9 cellular contexts compared by ENCODE assay signal in the genomic region with DNA sequence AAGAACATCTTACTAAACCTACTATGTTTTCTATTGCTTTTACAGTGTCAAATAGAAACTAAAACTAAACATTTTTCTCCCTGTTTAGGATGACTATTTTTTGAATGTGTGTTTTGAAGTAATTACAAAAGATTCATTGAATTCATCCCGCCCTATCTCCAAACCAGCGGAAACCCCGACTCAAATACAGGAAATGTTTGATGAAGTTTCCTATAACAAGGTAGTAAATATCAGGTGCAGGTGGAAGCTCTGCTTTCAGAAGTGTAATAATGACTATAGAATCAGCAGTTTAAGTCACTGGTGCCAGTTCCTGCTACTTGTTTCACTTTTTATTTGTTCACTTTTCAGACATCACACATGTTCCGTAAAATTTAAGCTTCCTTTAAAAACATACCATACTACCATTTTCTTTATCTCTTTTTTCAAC.
DNase-seq lines count a peak whose midpoint lies in the region; ATAC-seq, FAIRE-seq and TF ChIP-seq lines count a peak whose summit lies in the region.
"Had no signal": no experiment of that assay in that cellular context is flagged by ENCODE, and none has a peak within 500 bp of the region (broad histone marks: within the 10 kb centered on the region; RNA-seq: fewer than 3 reads in every experiment).

No MANE protein-coding gene starts in this region.

- H3K36me3 ChIP-seq in mucosa of rectum (ENCODE audit: control insufficient read depth in 2 of 2, insufficient read depth in 2 of 2, low read length in 2 of 2): peaks cover 32 to 40% of the 10 kb centered on the region in 2 donors

- no peak for FAIRE-seq in H54 (lab: Jason Lieb, UNC)

- H3K9me3 ChIP-seq in mucosa of rectum (ENCODE audit: control insufficient read depth in 2 of 2, low read length in 2 of 2): no peaks in the 10 kb centered on the region

- ATAC-seq in GM18520 (IDR thresholded peaks at IDR 0.05; ENCODE audit: unreplicated experiment) (peak; percentile 56), GM21786 (IDR thresholded peaks at IDR 0.05; ENCODE audit: unreplicated experiment) (peak; percentile 82)

- TF ChIP-seq POLR2A in H54 (IDR thresholded peaks at IDR 0.05; ENCODE audit: low read depth, low read length): no peak

- DNase-seq in NAMALWA (ENCODE audit: low spot score) (peak; percentile 56), GF-D8 (lab: John Stamatoyannopoulos, UW) (no peak), NCI-H1436 (lab: John Stamatoyannopoulos, UW) (no peak), kidney glomerular epithelial cell (lab: John Stamatoyannopoulos, UW) (no peak), H54 (ENCODE audit: insufficient read length, low spot score) (no peak)
- DNase-seq: NCI-H446 treated with DMSO at 0.1 percent for 48 hours had no signal

- peak overlapping the region in 1 of 2 donors; percentile 38 for H3K27ac ChIP-seq in mucosa of rectum (ENCODE audit: low read depth in 2 of 2, low read length in 2 of 2)

- H3K4me1 ChIP-seq in mucosa of rectum (ENCODE audit: control insufficient read depth in 2 of 2, insufficient read depth in 2 of 2, low read length in 2 of 2): no peaks in the 10 kb centered on the region

- peak overlapping the region; percentile 7 to 32 for H3K4me3 ChIP-seq in mucosa of rectum (ENCODE audit: low read length in 2 of 2)

- no peaks in the 10 kb centered on the region for H3K27me3 ChIP-seq in mucosa of rectum (ENCODE audit: control insufficient read depth in 2 of 2, insufficient read depth in 2 of 2, low read length in 2 of 2)

- H3K9ac ChIP-seq in mucosa of rectum (ENCODE audit: low read depth in 1 of 2, low read length in 2 of 2): no peak overlapping the region
